In the genomic region with DNA sequence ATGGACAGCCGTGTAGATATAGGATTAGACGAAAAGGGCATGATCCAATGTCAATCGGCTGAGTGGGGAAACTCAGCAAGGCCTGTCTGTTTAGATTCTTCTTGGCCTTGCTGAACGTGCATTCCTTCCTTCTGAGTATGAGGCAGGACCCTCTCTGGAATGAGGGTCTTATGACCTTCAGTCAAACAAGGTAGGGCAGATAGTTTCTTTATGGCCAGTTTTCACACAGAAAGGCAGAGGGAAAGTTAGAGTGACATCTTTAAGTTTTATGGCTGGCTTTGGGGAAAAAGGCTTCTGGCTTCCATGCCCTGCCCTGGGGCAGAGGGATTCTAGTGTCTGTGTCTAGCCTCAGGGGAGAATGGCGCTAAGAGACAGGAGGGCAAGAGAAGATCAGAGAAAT, we compare ENCODE assay signal across 18 cellular contexts. TPM values are rescaled to one million over a fixed set of nuclear protein-coding genes. Genes with fewer than 3 reads are reported as not detected.
DNase-seq lines count a peak whose midpoint lies in the region; ATAC-seq, FAIRE-seq and TF ChIP-seq lines count a peak whose summit lies in the region.
"Had no signal": no experiment of that assay in that cellular context is flagged by ENCODE, and none has a peak within 500 bp of the region (broad histone marks: within the 10 kb centered on the region; RNA-seq: fewer than 3 reads in every experiment).

No MANE protein-coding gene starts in this region.

- no peak for TF ChIP-seq RAD21 in H1 (IDR thresholded peaks at IDR 0.05 in 1 of 2, conservative IDR thresholded peaks at IDR 0.05 in 1 of 2; ENCODE audit: low read depth in 2 of 2, low read length in 2 of 2)

- no peaks in the 10 kb centered on the region for H3K36me3 ChIP-seq in astrocyte (ENCODE audit: insufficient read depth, low read length)
- no peaks in the 10 kb centered on the region for H3K36me3 ChIP-seq in H1 (ENCODE audit: control insufficient read depth in 2 of 4, insufficient read depth in 4 of 4, low read length in 3 of 4)
- H3K36me3 ChIP-seq in mesodermal cell (ENCODE audit: control insufficient read depth, insufficient read depth, low read length), result no peaks in the 10 kb centered on the region
- H3K36me3 ChIP-seq in BE2C, result no peaks in the 10 kb centered on the region
- H3K36me3 ChIP-seq: HAP-1 had no signal

- H3K4ac ChIP-seq in H1 (replicated peaks; ENCODE audit: insufficient read length, low read depth, low read length), result no peak overlapping the region

- H3K27ac ChIP-seq in astrocyte (ENCODE audit: low read depth, low read length), result no peak overlapping the region
- no peak overlapping the region for H3K27ac ChIP-seq in H1 (ENCODE audit: low read depth, low read length)
- H3K27ac ChIP-seq in mesodermal cell (ENCODE audit: low read depth, low read length, severe bottlenecking), result peak overlapping the region; percentile 6
- H3K27ac ChIP-seq: HL-60 had no signal

- H3K36me3 Mint-ChIP-seq in astrocyte (ENCODE audit: low read depth, unreplicated experiment), result no peaks in the 10 kb centered on the region

- no peak overlapping the region for H2BK20ac ChIP-seq in H1 (ENCODE audit: low read length)

- no peak overlapping the region for H4K8ac ChIP-seq in H1 (ENCODE audit: extremely low read depth, insufficient read depth, low read length)

- POLR2A ChIA-PET in H1 (lab: Charles Lee; ENCODE audit: partially characterized antibody), result interaction anchor here (1.3 kb wide), 1 partner anchor 8 kb away, joined by 3 read pairs; no protein-coding TSS in a partner anchor

- no peak for ATAC-seq in GM21576 (IDR thresholded peaks at IDR 0.05; ENCODE audit: unreplicated experiment)
- no peak for ATAC-seq in GM21360 (IDR thresholded peaks at IDR 0.05; ENCODE audit: unreplicated experiment)
- ATAC-seq in HG02885 (IDR thresholded peaks at IDR 0.05; ENCODE audit: poor library complexity, unreplicated experiment), result no peak
- ATAC-seq: GM12878 had no signal

- no peak overlapping the region for H2AFZ ChIP-seq in astrocyte (ENCODE audit: low read depth, low read length)
- H2AFZ ChIP-seq in H1 (ENCODE audit: low read length), result no peak overlapping the region

- no peak for TF ChIP-seq EP300 in H1 (IDR thresholded peaks at IDR 0.05; ENCODE audit: borderline replicate concordance in 1 of 2, low read depth in 2 of 2, low read length in 2 of 2)

- H3K27ac Mint-ChIP-seq in astrocyte (ENCODE audit: unreplicated experiment), result peak overlapping the region; percentile 38
- H3K27ac Mint-ChIP-seq: CD4-positive, alpha-beta T cell had no signal

- no peak overlapping the region for H3K56ac ChIP-seq in H1 (replicated peaks; ENCODE audit: insufficient read length, low read depth, low read length)

- peaks cover 6% of the 10 kb centered on the region for H3K79me2 ChIP-seq in astrocyte (ENCODE audit: insufficient read depth, low read length)
- no peaks in the 10 kb centered on the region for H3K79me2 ChIP-seq in H1 (ENCODE audit: control insufficient read depth in 1 of 2, insufficient read depth in 2 of 2, low read length in 2 of 2)

- peaks cover 17% of the 10 kb centered on the region for H3K4me1 ChIP-seq in astrocyte (ENCODE audit: insufficient read depth, low read length)
- peaks cover 1 to 3% (median 2%) of the 10 kb centered on the region in 4 experiments; a peak in 5 of 7 replicates for H3K4me1 ChIP-seq in H1 (replicated peaks in 1 of 4; ENCODE audit: control insufficient read depth in 3 of 4, insufficient read depth in 4 of 4, low read length in 3 of 4)
- H3K4me1 ChIP-seq in mesodermal cell (ENCODE audit: control insufficient read depth, insufficient read depth, low read length, poor library complexity, severe bottlenecking), result peaks cover 14% of the 10 kb centered on the region
- no peaks in the 10 kb centered on the region for H3K4me1 ChIP-seq in BE2C
- H3K4me1 ChIP-seq: HAP-1 had no signal

- H4K20me1 ChIP-seq in astrocyte (ENCODE audit: insufficient read depth, low read length) (no peaks in the 10 kb centered on the region), H1 (replicated peaks in 1 of 2; ENCODE audit: control insufficient read depth in 1 of 2, insufficient read depth in 2 of 2, low read length in 2 of 2) (peaks cover 0 to 2% of the 10 kb centered on the region in 2 experiments)

- H3K23me2 ChIP-seq in H1 (ENCODE audit: low read depth, low read length), result no peaks in the 10 kb centered on the region

- H4K91ac ChIP-seq in H1 (replicated peaks; ENCODE audit: insufficient read length, low read length), result no peak overlapping the region

- H3K9ac ChIP-seq in astrocyte (ENCODE audit: low read length), result no peak overlapping the region
- no peak overlapping the region for H3K9ac ChIP-seq in H1 (replicated peaks in 1 of 4; ENCODE audit: extremely low read depth in 1 of 4, low read depth in 3 of 4, low read length in 3 of 4)

- H3K9me3 Mint-ChIP-seq in astrocyte (ENCODE audit: unreplicated experiment), result no peaks in the 10 kb centered on the region
- H3K9me3 Mint-ChIP-seq: CD4-positive, alpha-beta T cell had no signal

- no peak overlapping the region for H3K14ac ChIP-seq in H1 (ENCODE audit: insufficient read length)

- H3K4me3 Mint-ChIP-seq in astrocyte (ENCODE audit: unreplicated experiment), result no peak overlapping the region
- H3K4me3 Mint-ChIP-seq: CD4-positive, alpha-beta T cell had no signal

- no peak overlapping the region for H3K23ac ChIP-seq in H1 (ENCODE audit: insufficient read length)

- H3K18ac ChIP-seq in H1 (ENCODE audit: extremely low read depth, low read length), result no peak overlapping the region

- H3K4me3 ChIP-seq in astrocyte (ENCODE audit: insufficient read depth, low read depth, low read length) (no peak overlapping the region), H1 (ENCODE audit: extremely low read depth in 1 of 4, insufficient read depth in 2 of 4, low read depth in 3 of 4, low read length in 4 of 4) (no peak overlapping the region), mesodermal cell (ENCODE audit: extremely low read depth, insufficient read depth, low read length, poor library complexity, severe bottlenecking) (no peak overlapping the region), retinal pigment epithelial cell (ENCODE audit: low read length) (no peak overlapping the region), BE2C (ENCODE audit: low read depth, low read length) (no peak overlapping the region)
- H3K4me3 ChIP-seq: GM12878, HAP-1 had no signal

- H2BK15ac ChIP-seq in H1 (ENCODE audit: low read length), result no peak overlapping the region

- no peak for TF ChIP-seq CTCF in astrocyte (IDR thresholded peaks at IDR 0.05; ENCODE audit: insufficient read depth, low read depth, low read length)
- TF ChIP-seq CTCF in H1 (IDR thresholded peaks at IDR 0.05; ENCODE audit: control extremely low read depth in 1 of 3, insufficient read depth in 1 of 3, low read depth in 1 of 3, low read length in 3 of 3), result no peak
- no peak for TF ChIP-seq CTCF in retinal pigment epithelial cell (conservative IDR thresholded peaks at IDR 0.05; ENCODE audit: low read depth, low read length)
- TF ChIP-seq CTCF in BE2C (IDR thresholded peaks at IDR 0.05; ENCODE audit: low read depth, low read length), result no peak

- H3K9me3 ChIP-seq in astrocyte (ENCODE audit: insufficient read depth, low read depth, low read length) (no peaks in the 10 kb centered on the region), H1 (ENCODE audit: insufficient read depth in 2 of 2, low read depth in 1 of 2, low read length in 1 of 2) (no peaks in the 10 kb centered on the region), mesodermal cell (ENCODE audit: control insufficient read depth, low read length) (no peaks in the 10 kb centered on the region), BE2C (no peaks in the 10 kb centered on the region)

- H3K4me2 ChIP-seq in astrocyte (ENCODE audit: low read length), result no peak overlapping the region
- no peak overlapping the region for H3K4me2 ChIP-seq in H1 (ENCODE audit: insufficient read depth in 1 of 2, low read depth in 2 of 2, low read length in 2 of 2)

- H3K27me3 ChIP-seq in astrocyte (ENCODE audit: insufficient read depth, low read length) (no peaks in the 10 kb centered on the region), H1 (replicated peaks in 1 of 4; ENCODE audit: control insufficient read depth in 3 of 4, extremely low read depth in 1 of 4, insufficient read depth in 3 of 4, low read length in 3 of 4) (no peaks in the 10 kb centered on the region), BE2C (no peaks in the 10 kb centered on the region)

- no peak for FAIRE-seq in astrocyte (lab: Jason Lieb, UNC)
- FAIRE-seq in H1 (lab: Jason Lieb, UNC), result no peak
- FAIRE-seq: GM12878, GM18507 had no signal

- H3K27me3 Mint-ChIP-seq in astrocyte (ENCODE audit: low read depth, unreplicated experiment), result no peaks in the 10 kb centered on the region

- TF ChIP-seq POLR2A in H1 (IDR thresholded peaks at IDR 0.05; ENCODE audit: control extremely low read depth in 1 of 2, low read depth in 2 of 2, low read length in 2 of 2), result no peak

- H2AK5ac ChIP-seq in H1 (ENCODE audit: low read depth, low read length), result 0 out of 2 replicates have a peak overlapping the region, but pooled peaks have one; percentile 9

- H2BK120ac ChIP-seq in H1 (replicated peaks; ENCODE audit: low read depth, low read length), result no peak overlapping the region

- DNase-seq in astrocyte (ENCODE audit: low read depth), result no peak
- no peak for DNase-seq in H1 (ENCODE audit: low read depth in 1 of 2, low spot score in 2 of 2)
- peak; percentile 19 for DNase-seq in retinal pigment epithelial cell (ENCODE audit: low read depth)
- no peak for DNase-seq in BE2C
- DNase-seq: ACHN; C1 segment of cervical spinal cord; CD4-positive, alpha-beta T cell; DMS79; GOT3 had no signal

- 86% methylated on average over 4 of the region's 5 CpGs; no CpG with 5 or more reads in 1 of the 2 experiments for WGBS in H1 (ENCODE audit: extremely low coverage in 1 of 2, insufficient coverage in 1 of 2, insufficient read length in 1 of 2, insufficient replicate concordance in 2 of 2, low coverage in 1 of 2, low lambda C conversion rate in 2 of 2, missing lambda C conversion rate in 1 of 2), 2 experiments
- WGBS in mesodermal cell (ENCODE audit: insufficient coverage in 2 of 2), 2 experiments, result 92 to 94% methylated on average over 4 to 5 of the region's 5 CpGs

- H2BK5ac ChIP-seq in H1 (ENCODE audit: low read depth, low read length), result no peak overlapping the region

- H4K5ac ChIP-seq in H1 (ENCODE audit: insufficient read length, low read depth, low read length), result no peak overlapping the region

- CTCF ChIA-PET in H1 (lab: Charles Lee; ENCODE audit: partially characterized antibody), result interaction anchor here (1.2 kb wide), 1 partner anchor 564 kb away, joined by 5 read pairs; no protein-coding TSS in a partner anchor

- no peaks in the 10 kb centered on the region for H3K79me1 ChIP-seq in H1 (ENCODE audit: low read depth, low read length)

- H3K4me1 Mint-ChIP-seq in astrocyte (ENCODE audit: low read depth, unreplicated experiment), result peaks cover 28% of the 10 kb centered on the region

- H2BK12ac ChIP-seq in H1 (ENCODE audit: low read depth, low read length), result no peak overlapping the region

RNA-seq across cellular contexts. Expression of a gene that starts 29.7 kb away (rescaled TPM):
- 2.7 and 3.5 TPM in 2 replicates for total RNA-seq in astrocyte
- 13.8 and 14.6 TPM in 2 replicates for total RNA-seq in H1 (2021; fragmentation: NEBNext Ultra II Directional; extraction: Animal tissue kit (Norgen Biotek cat#: 25700))
- 9.5 and 10.0 TPM in 2 replicates for polyA plus RNA-seq in H1 (2011; rRNA removed)
- 7.7 TPM for polyA plus RNA-seq in H1 (2011; cell fraction: cytosol; rRNA removed)
- polyA plus RNA-seq in H1 (2011; cell fraction: nucleus; rRNA removed), result 13.5 TPM
- polyA plus RNA-seq in H1 (2012, experiment 1 of 2), result 9.6 to 12.4 TPM (median 10.8 TPM) in 4 replicates
- 4.3 TPM for polyA plus RNA-seq in H1 (2012, experiment 2 of 2)
- polyA plus RNA-seq in H1 (2013, experiment 1 of 2), result 3.7 TPM
- 4.0 TPM for polyA plus RNA-seq in H1 (2013, experiment 2 of 2)
- polyA minus RNA-seq in H1 (2011; rRNA and poly(A)+ RNA removed), result 18.9 and 28.1 TPM in 2 replicates
- 7.8 TPM for polyA minus RNA-seq in H1 (2011; cell fraction: cytosol; rRNA and poly(A)+ RNA removed)
- 16.1 TPM for polyA minus RNA-seq in H1 (2011; cell fraction: nucleus; rRNA and poly(A)+ RNA removed)
- polyA plus RNA-seq in mesodermal cell (2013, experiment 1 of 2), result 6.2 TPM
- 5.2 TPM for polyA plus RNA-seq in mesodermal cell (2013, experiment 2 of 2)
- 4.9 TPM for polyA plus RNA-seq in BE2C (2012; ENCODE audit: insufficient read depth, insufficient read length, low read depth)
- total RNA-seq: CD4-positive, alpha-beta T cell; G401; GM12878 had no signal
